In genomic region chr5:109826-110225, GRCh38 we compare ENCODE assay signal across 22 cellular contexts. TPM values are rescaled to one million over a fixed set of nuclear protein-coding genes. Genes with fewer than 3 reads are reported as not detected.
DNase-seq lines count a peak whose midpoint lies in the region; ATAC-seq, FAIRE-seq and TF ChIP-seq lines count a peak whose summit lies in the region.
"Had no signal": no experiment of that assay in that cellular context is flagged by ENCODE, and none has a peak within 500 bp of the region (broad histone marks: within the 10 kb centered on the region; RNA-seq: fewer than 3 reads in every experiment).

No MANE protein-coding gene starts in this region.

- no peak overlapping the region for H2AFZ ChIP-seq in neural progenitor cell (replicated peaks)

- H3K36me3 Mint-ChIP-seq in neural progenitor cell = peaks cover 37% of the 10 kb centered on the region

- no peaks in the 10 kb centered on the region for H3F3A ChIP-seq in neural progenitor cell (ENCODE audit: low read depth)

- TF ChIP-seq POLR2A in breast epithelium (IDR thresholded peaks at IDR 0.05) = no peak

- H4K20me1 ChIP-seq in neural progenitor cell (ENCODE audit: low read depth) = peaks cover 69% of the 10 kb centered on the region

- TF ChIP-seq CTCF in left ventricle myocardium inferior (IDR thresholded peaks at IDR 0.05; ENCODE audit: borderline replicate concordance) (no peak), bronchial epithelial cell (IDR thresholded peaks at IDR 0.05; ENCODE audit: insufficient read depth, low read length, severe bottlenecking) (no peak), neural progenitor cell (IDR thresholded peaks at IDR 0.05) (no peak), breast epithelium (IDR thresholded peaks at IDR 0.05) (no peak)

- no peak overlapping the region for H3K4me2 ChIP-seq in neural progenitor cell

- H3K4me1 Mint-ChIP-seq in neural progenitor cell = peaks cover 24% of the 10 kb centered on the region

- H3K9me3 ChIP-seq in left ventricle myocardium inferior (replicated peaks) = no peaks in the 10 kb centered on the region
- H3K9me3 ChIP-seq in neural progenitor cell (ENCODE audit: low read depth) = no peaks in the 10 kb centered on the region
- no peaks in the 10 kb centered on the region for H3K9me3 ChIP-seq in breast epithelium
- H3K9me3 ChIP-seq: MG63 had no signal

- no peak overlapping the region for H3K9ac ChIP-seq in neural progenitor cell

- peaks cover 3% of the 10 kb centered on the region for H3K27me3 Mint-ChIP-seq in neural progenitor cell (ENCODE audit: insufficient read depth, low read depth)

- H3K27me3 ChIP-seq in left ventricle myocardium inferior (ENCODE audit: low read depth) = peaks cover 76% of the 10 kb centered on the region
- no peaks in the 10 kb centered on the region for H3K27me3 ChIP-seq in bronchial epithelial cell (ENCODE audit: control insufficient read depth, insufficient read depth, low read length)
- H3K27me3 ChIP-seq in neural progenitor cell = no peaks in the 10 kb centered on the region
- no peaks in the 10 kb centered on the region for H3K27me3 ChIP-seq in breast epithelium

- H3K4me3 Mint-ChIP-seq in neural progenitor cell = peak overlapping the region; percentile 61

- H3K4me1 ChIP-seq in left ventricle myocardium inferior (no peaks in the 10 kb centered on the region), neural progenitor cell (peaks cover 24% of the 10 kb centered on the region), breast epithelium (no peaks in the 10 kb centered on the region)

- H3K27ac Mint-ChIP-seq in neural progenitor cell = no peak overlapping the region

- peak; percentile 19 for DNase-seq in cardiac septum (ENCODE audit: low spot score)
- no peak for DNase-seq in left ventricle myocardium inferior
- no peak for DNase-seq in bronchial epithelial cell (ENCODE audit: low read depth)
- no peak for DNase-seq in neural progenitor cell (ENCODE audit: low spot score)
- DNase-seq in breast epithelium (ENCODE audit: low spot score in 2 of 2) = no peak
- DNase-seq in activated T-cell treated with anti-CD3 and anti-CD28 coated beads, Interleukin-2, amount 50 U/mL, for 48 hours = no peak
- DNase-seq: Calu3, DMS79 treated with DMSO at 0.1 percent for 48 hours, GF-D8, KBM-7, MG63, NCI-H1105 treated with DMSO at 0.1 percent for 48 hours, NCI-H146, NCI-H2029, NCI-H69, SHP77 treated with DMSO at 0.1 percent for 48 hours had no signal

- H3K79me2 ChIP-seq in neural progenitor cell (ENCODE audit: low read depth) = peaks cover 81% of the 10 kb centered on the region

- H3K4me3 ChIP-seq in left ventricle myocardium inferior = no peak overlapping the region
- no peak overlapping the region for H3K4me3 ChIP-seq in bronchial epithelial cell (ENCODE audit: low read depth, low read length)
- H3K4me3 ChIP-seq in neural progenitor cell = no peak overlapping the region
- no peak overlapping the region for H3K4me3 ChIP-seq in breast epithelium
- H3K4me3 ChIP-seq: MG63 had no signal

- intact Hi-C loops in cardiac septum (cut with DNase I) = no loop called here
- intact Hi-C loops in left ventricle myocardium inferior (cut with micrococcal nuclease) = no loop called here
- intact Hi-C loops in breast epithelium (cut with DNase I; ENCODE audit: low total_unique reads) = no loop called here

- FAIRE-seq in bronchial epithelial cell (lab: Jason Lieb, UNC) = peak; percentile 52
- FAIRE-seq: GM12892, H54 had no signal

- H3K27ac ChIP-seq in left ventricle myocardium inferior (replicated peaks) (no peak overlapping the region), neural progenitor cell (no peak overlapping the region), breast epithelium (no peak overlapping the region)
- H3K27ac ChIP-seq: RWPE1 had no signal

- H3K9me3 Mint-ChIP-seq in neural progenitor cell = peaks cover 2% of the 10 kb centered on the region

- no peaks in the 10 kb centered on the region for H3K36me3 ChIP-seq in left ventricle myocardium inferior
- H3K36me3 ChIP-seq in bronchial epithelial cell (ENCODE audit: control insufficient read depth, insufficient read depth, low read length) = no peaks in the 10 kb centered on the region
- peaks cover 5% of the 10 kb centered on the region for H3K36me3 ChIP-seq in neural progenitor cell
- no peaks in the 10 kb centered on the region for H3K36me3 ChIP-seq in breast epithelium
- H3K36me3 ChIP-seq: MG63 had no signal

- no peak for ATAC-seq in GM21390 (IDR thresholded peaks at IDR 0.05; ENCODE audit: unreplicated experiment)
- ATAC-seq: Panc1 had no signal

RNA-seq across cellular contexts. Expression of gene PLEKHG4B, which starts 17.9 kb away (rescaled TPM):
- total RNA-seq in cardiac septum (0.03 TPM), left ventricle myocardium inferior (not detected), bronchial epithelial cell (not detected in 2 replicates), neural progenitor cell (ENCODE audit: low replicate concordance) (28.8 and 63.1 TPM in 2 replicates), breast epithelium (1 to 10 TPM in 2 of 3 donors, not detected in 1; 4.3 to 5.4 TPM)
- total RNA-seq: NCI-H460 had no signal
